Comparison of ENCODE assay signal across 14 cellular contexts in genomic region chr1:210358511-210359148, GRCh38.
"Had no signal": no experiment of that assay in that cellular context is flagged by ENCODE, and none has a peak within 500 bp of the region (broad histone marks: within the 10 kb centered on the region; RNA-seq: fewer than 3 reads in every experiment).

No MANE protein-coding gene starts in this region.

- H3K4me3 Mint-ChIP-seq: activated B cell treated with CpG ODN at 0.5 μM for 24 hours; activated CD4-positive, alpha-beta T cell treated with anti-CD3 and anti-CD28 coated beads, Interleukin-2, amount 10 ng/mL, durations not matched to agents 7 days and 5 days; dendritic cell treated with granulocyte-macrophage colony-stimulating factor and Interleukin-4, amounts not matched to agents 40 ng/mL and 50 ng/mL, for 4 days; memory B cell; nephron; stimulated activated naive CD8-positive, alpha-beta T cell treated with anti-CD3 and anti-CD28 coated beads, Interleukin-15, amount 100 ng/mL, for 72 hours; T-helper 1 cell treated with Interleukin-12 subunit alpha and Interleukin-12 subunit beta and Interleukin-4 antibody, amounts not matched to agents 30 μg/mL and 1 μg/mL, for 36 hours had no signal

- H3K36me3 ChIP-seq: esophagus muscularis mucosa, left lung had no signal

- H3K36me3 Mint-ChIP-seq: activated naive CD4-positive, alpha-beta T cell treated with anti-CD3 and anti-CD28 coated beads, Interleukin-2, amount 50 U/mL, for 72 hours had no signal

- H3K9me3 Mint-ChIP-seq: activated B cell treated with CpG ODN at 0.5 μM for 24 hours; activated CD4-positive, alpha-beta T cell treated with anti-CD3 and anti-CD28 coated beads, Interleukin-2, amount 10 ng/mL, durations not matched to agents 7 days and 5 days; activated naive CD4-positive, alpha-beta T cell treated with anti-CD3 and anti-CD28 coated beads, Interleukin-2, amount 50 U/mL, for 72 hours; dendritic cell treated with granulocyte-macrophage colony-stimulating factor and Interleukin-4, amounts not matched to agents 40 ng/mL and 50 ng/mL, for 4 days; memory B cell; nephron; stimulated activated naive CD8-positive, alpha-beta T cell treated with anti-CD3 and anti-CD28 coated beads, Interleukin-15, amount 100 ng/mL, for 72 hours; T-helper 1 cell treated with Interleukin-12 subunit alpha and Interleukin-12 subunit beta and Interleukin-4 antibody, amounts not matched to agents 30 μg/mL and 1 μg/mL, for 36 hours had no signal

- DNase-seq: activated B cell treated with CpG ODN at 0.5 μM for 24 hours; activated CD4-positive, alpha-beta T cell treated with anti-CD3 and anti-CD28 coated beads, Interleukin-2, amount 10 ng/mL, durations not matched to agents 7 days and 5 days; amniotic stem cell; body of pancreas; cerebellar nuclear complex; left lung; stimulated activated CD4-positive, alpha-beta T cell treated with anti-CD3 and anti-CD28 coated beads, Interleukin-2, amount 100 ng/mL, for 48 hours; stimulated activated naive CD8-positive, alpha-beta T cell treated with anti-CD3 and anti-CD28 coated beads, Interleukin-15, amount 100 ng/mL, for 72 hours had no signal

- H3K4me3 ChIP-seq: body of pancreas, esophagus muscularis mucosa, left lung had no signal

- H3K27me3 ChIP-seq: body of pancreas, esophagus muscularis mucosa, left lung had no signal

- H3K27ac ChIP-seq: body of pancreas, esophagus muscularis mucosa, left lung had no signal

- H3K9me3 ChIP-seq: body of pancreas, esophagus muscularis mucosa, left lung had no signal

- ATAC-seq: activated naive CD4-positive, alpha-beta T cell treated with anti-CD3 and anti-CD28 coated beads, Interleukin-2, amount 50 U/mL, for 72 hours; body of pancreas; left lung; stimulated activated naive CD8-positive, alpha-beta T cell treated with anti-CD3 and anti-CD28 coated beads, Interleukin-15, amount 100 ng/mL, for 72 hours had no signal

- H3K27ac Mint-ChIP-seq: activated B cell treated with CpG ODN at 0.5 μM for 24 hours; activated CD4-positive, alpha-beta T cell treated with anti-CD3 and anti-CD28 coated beads, Interleukin-2, amount 10 ng/mL, durations not matched to agents 7 days and 5 days; activated naive CD4-positive, alpha-beta T cell treated with anti-CD3 and anti-CD28 coated beads, Interleukin-2, amount 50 U/mL, for 72 hours; dendritic cell treated with granulocyte-macrophage colony-stimulating factor and Interleukin-4, amounts not matched to agents 40 ng/mL and 50 ng/mL, for 4 days; memory B cell; stimulated activated naive CD8-positive, alpha-beta T cell treated with anti-CD3 and anti-CD28 coated beads, Interleukin-15, amount 100 ng/mL, for 72 hours; T-helper 1 cell treated with Interleukin-12 subunit alpha and Interleukin-12 subunit beta and Interleukin-4 antibody, amounts not matched to agents 30 μg/mL and 1 μg/mL, for 36 hours had no signal

- H3K27me3 Mint-ChIP-seq: activated B cell treated with CpG ODN at 0.5 μM for 24 hours; dendritic cell treated with granulocyte-macrophage colony-stimulating factor and Interleukin-4, amounts not matched to agents 40 ng/mL and 50 ng/mL, for 4 days; memory B cell; stimulated activated naive CD8-positive, alpha-beta T cell treated with anti-CD3 and anti-CD28 coated beads, Interleukin-15, amount 100 ng/mL, for 72 hours had no signal
